27 cellular contexts compared by ENCODE assay signal in genomic region chr12:29609431-29610215, GRCh38.
DNase-seq lines count a peak whose midpoint lies in the region; ATAC-seq and TF ChIP-seq lines count a peak whose summit lies in the region.
"Had no signal": no experiment of that assay in that cellular context is flagged by ENCODE, and none has a peak within 500 bp of the region (broad histone marks: within the 10 kb centered on the region; RNA-seq: fewer than 3 reads in every experiment).

No MANE protein-coding gene starts in this region.

- H2BK120ac ChIP-seq in IMR-90 (ENCODE audit: low read depth, low read length) (0 out of 2 replicates have a peak overlapping the region, but pooled peaks have one; percentile 8), mesendoderm (ENCODE audit: low read depth, low read length) (no peak overlapping the region)

- H3K56ac ChIP-seq in IMR-90 (ENCODE audit: extremely low read depth, insufficient read depth, low read length) (no peak overlapping the region), mesendoderm (ENCODE audit: low read length) (peak overlapping the region; percentile 69)

- H2BK15ac ChIP-seq in IMR-90 (ENCODE audit: low read depth, low read length) (no peak overlapping the region; the same call in 2 of the 3 replicates), mesendoderm (replicated peaks; ENCODE audit: low read depth) (no peak overlapping the region)

- H3K18ac ChIP-seq in IMR-90 (ENCODE audit: low read depth, low read length) (peak overlapping the region; percentile 43), mesendoderm (ENCODE audit: low read length) (peak overlapping the region; percentile 2)

- H4K5ac ChIP-seq in IMR-90 (ENCODE audit: low read depth, low read length): peak overlapping the region; percentile 45; the same call in 1 of the 2 replicates
- H4K5ac ChIP-seq in mesendoderm (ENCODE audit: low read length): no peak overlapping the region

- H3K4ac ChIP-seq in IMR-90 (ENCODE audit: low read depth, low read length): peak overlapping the region; percentile 7; the same call in 1 of the 2 replicates
- H3K4ac ChIP-seq in mesendoderm (ENCODE audit: low read depth, low read length): no peak overlapping the region

- H3K27ac ChIP-seq in IMR-90 (ENCODE audit: insufficient read depth, low read length) (no peak overlapping the region), mesendoderm (ENCODE audit: low read depth, low read length) (no peak overlapping the region), RWPE1 (no peak overlapping the region)
- H3K27ac ChIP-seq: prostate gland, SJSA1, transverse colon had no signal

- TF ChIP-seq RAD21 in IMR-90 (IDR thresholded peaks at IDR 0.05; ENCODE audit: low read length): no peak

- intact Hi-C loops in IMR-90 (cut with micrococcal nuclease): no loop called here

- H3K27me3 ChIP-seq in IMR-90 (ENCODE audit: control insufficient read depth, insufficient read depth, low read length) (no peaks in the 10 kb centered on the region), mesendoderm (ENCODE audit: insufficient read depth, low read length, poor library complexity) (no peaks in the 10 kb centered on the region)
- H3K27me3 ChIP-seq: SJSA1, transverse colon had no signal

- DNase-seq in IMR-90 (no peak), NOMO-1 treated with DMSO at 0.1 percent for 48 hours (lab: John Stamatoyannopoulos, UW; ENCODE audit: unreplicated experiment) (peak; percentile 31), fibroblast of villous mesenchyme (ENCODE audit: low read depth) (peak; percentile 67), mesendoderm (peak; percentile 63), RWPE1 (ENCODE audit: low spot score) (no peak), cortex of kidney (lab: John Stamatoyannopoulos, UW) (no peak)
- DNase-seq in stimulated activated CD4-positive, alpha-beta T cell treated with anti-CD3 and anti-CD28 coated beads, Interleukin-15, amount 100 ng/mL, for 24 hours: no peak
- DNase-seq: ACHN; activated T-cell treated with anti-CD3 and anti-CD28 coated beads, Interleukin-2, amount 50 U/mL, for 72 hours; central memory CD4-positive, alpha-beta T cell; DND-41; effector memory CD8-positive, alpha-beta T cell; erythroblast; foreskin fibroblast; GF-D8; GM23248; head of caudate nucleus; NCI-H1105 treated with DMSO at 0.1 percent for 48 hours; NCI-H187 treated with DMSO at 0.1 percent for 48 hours; NCI-H2171 treated with DMSO at 0.1 percent for 48 hours; NCI-H524 treated with DMSO at 0.1 percent for 48 hours; stimulated activated CD4-positive, alpha-beta T cell treated with anti-CD3 and anti-CD28 coated beads, Interleukin-4, amount 100 ng/mL, for 4 hours; T1000; transverse colon had no signal

- in situ Hi-C loops in IMR-90 (cut with MboI; ENCODE audit: low sequenced_read_pairs): no loop called here

- H2AK5ac ChIP-seq in IMR-90 (ENCODE audit: low read depth, low read length) (no peak overlapping the region), mesendoderm (ENCODE audit: low read length) (no peak overlapping the region)

- no peaks in the 10 kb centered on the region for H3K79me2 ChIP-seq in mesendoderm (ENCODE audit: control insufficient read depth, insufficient read depth, low read length)

- H4K20me1 ChIP-seq in IMR-90 (ENCODE audit: insufficient read depth, low read length): no peaks in the 10 kb centered on the region

- no peak overlapping the region; the same call in 1 of the 2 replicates for H4K91ac ChIP-seq in IMR-90 (ENCODE audit: insufficient read depth, low read depth, low read length)

- H2BK20ac ChIP-seq in IMR-90 (ENCODE audit: low read depth, low read length): no peak overlapping the region

- peaks cover 14% of the 10 kb centered on the region for H3K4me1 ChIP-seq in IMR-90 (ENCODE audit: control insufficient read depth, insufficient read depth, low read length)
- H3K4me1 ChIP-seq in mesendoderm (ENCODE audit: control insufficient read depth, low read depth, low read length): peaks cover 10% of the 10 kb centered on the region
- H3K4me1 ChIP-seq: prostate gland, SJSA1, transverse colon had no signal

- 0 out of 2 replicates have a peak overlapping the region, but pooled peaks have one; percentile 20 for H3K14ac ChIP-seq in IMR-90 (replicated peaks; ENCODE audit: low read depth, low read length)

- H3K79me1 ChIP-seq in IMR-90 (ENCODE audit: low read depth in 1 of 2, low read length in 2 of 2) (peaks cover 0 to 4% of the 10 kb centered on the region in 2 experiments; a peak in 3 of 4 replicates), mesendoderm (ENCODE audit: low read length) (no peaks in the 10 kb centered on the region)

- no peak for TF ChIP-seq CTCF in IMR-90 (conservative IDR thresholded peaks at IDR 0.05; ENCODE audit: low read depth, low read length)
- TF ChIP-seq CTCF in fibroblast of villous mesenchyme (IDR thresholded peaks at IDR 0.05; ENCODE audit: insufficient read depth, low read depth, low read length): no peak
- TF ChIP-seq CTCF in RWPE1 (conservative IDR thresholded peaks at IDR 0.05; ENCODE audit: low read depth): no peak

- ATAC-seq in IMR-90 (ENCODE audit: low read depth) (no peak; the same call in 1 of the 2 replicates), HG02763 (IDR thresholded peaks at IDR 0.05; ENCODE audit: unreplicated experiment) (no peak)
- ATAC-seq: activated T-cell treated with anti-CD3 and anti-CD28 coated beads, Interleukin-2, amount 50 U/mL, for 72 hours; effector memory CD8-positive, alpha-beta T cell had no signal

- H3K23ac ChIP-seq in IMR-90 (ENCODE audit: low read depth, low read length) (no peak overlapping the region), mesendoderm (ENCODE audit: low read length) (no peak overlapping the region)

- dilution Hi-C loops in IMR-90 (cut with HindIII; ENCODE audit: low sequenced_read_pairs, unreplicated experiment): no loop called here

- H3K9me3 ChIP-seq in IMR-90 (ENCODE audit: control insufficient read depth, insufficient read depth, low read length): no peaks in the 10 kb centered on the region
- H3K9me3 ChIP-seq: prostate gland, SJSA1, transverse colon had no signal

- H2AFZ ChIP-seq in IMR-90 (replicated peaks; ENCODE audit: low read length, poor library complexity): no peak overlapping the region

- no peak overlapping the region for H3K4me2 ChIP-seq in IMR-90 (ENCODE audit: low read depth, low read length)
- H3K4me2 ChIP-seq in mesendoderm (ENCODE audit: low read length): no peak overlapping the region

- TF ChIP-seq POLR2A in IMR-90 (IDR thresholded peaks at IDR 0.05; ENCODE audit: low read depth, low read length): no peak

- H3K9ac ChIP-seq in IMR-90 (ENCODE audit: low read depth, low read length) (no peak overlapping the region), mesendoderm (ENCODE audit: low read length) (no peak overlapping the region)
- H3K9ac ChIP-seq: GM23248 had no signal

- H3K36me3 ChIP-seq in IMR-90 (ENCODE audit: control insufficient read depth, insufficient read depth, low read length): peaks cover 18% of the 10 kb centered on the region; the same call in 1 of the 2 replicates
- H3K36me3 ChIP-seq in mesendoderm (ENCODE audit: control insufficient read depth, insufficient read depth, low read length): no peaks in the 10 kb centered on the region
- H3K36me3 ChIP-seq: prostate gland, SJSA1, transverse colon had no signal

- POLR2A ChIA-PET in IMR-90 (lab: Charles Lee; ENCODE audit: unreplicated experiment) (no interaction called here), RWPE1 (lab: Yijun Ruan, JAX; ENCODE audit: low non-redundant PET) (interaction anchor here (0.5 kb wide), 1 partner anchor 8 kb away, joined by 3 read pairs; no protein-coding TSS in a partner anchor)

- BruUV-seq in IMR-90 (replicated peaks; lab: Mats Ljungman, UMichigan): no TSS peak

- CTCF ChIA-PET in IMR-90 (lab: Yijun Ruan, JAX) (interaction anchor here (0.6 kb wide), 1 partner anchor 9 kb away, joined by 3 read pairs; no protein-coding TSS in a partner anchor), RWPE1 (lab: Yijun Ruan, JAX) (no interaction called here)

- WGBS in IMR-90 (ENCODE audit: extremely low coverage in 2 of 2, insufficient read length in 1 of 2), 2 experiments: 80% methylated on average over 3 of the region's 12 CpGs; no CpG with 5 or more reads in 1 of the 2 experiments
- no CpG with 5 or more reads among the region's 12 CpGs for WGBS in mesendoderm (ENCODE audit: extremely low coverage, insufficient coverage, low lambda C conversion rate)

- no peak overlapping the region for H3K4me3 ChIP-seq in IMR-90 (ENCODE audit: insufficient read depth, low read depth, low read length)
- no peak overlapping the region for H3K4me3 ChIP-seq in fibroblast of villous mesenchyme (ENCODE audit: low read depth, low read length)
- no peak overlapping the region for H3K4me3 ChIP-seq in mesendoderm (ENCODE audit: low read length)
- H3K4me3 ChIP-seq: GM23248, prostate gland, SJSA1, transverse colon had no signal

- no peak overlapping the region for H2AK9ac ChIP-seq in IMR-90 (replicated peaks; ENCODE audit: low read depth, low read length, poor library complexity)

- H3K9me1 ChIP-seq in IMR-90 (ENCODE audit: insufficient read depth, low read length): peaks cover 7% of the 10 kb centered on the region; the same call in 1 of the 2 replicates

- H4K8ac ChIP-seq in IMR-90 (ENCODE audit: low read depth in 2 of 2, low read length in 2 of 2) (peak overlapping the region in 1 of 2 experiments; percentile 29; a peak in 2 of 4 replicates), mesendoderm (ENCODE audit: low read depth, low read length) (no peak overlapping the region)

- H2BK5ac ChIP-seq in IMR-90 (ENCODE audit: low read depth, low read length, poor library complexity, severe bottlenecking) (no peak overlapping the region), mesendoderm (ENCODE audit: low read length) (peak overlapping the region; percentile 39)

TF ChIP-seq in IMR-90, 13 proteins besides CTCF, POLR2A, EP300 and RAD21:
- no peak for TF ChIP-seq ELK1 (IDR thresholded peaks at IDR 0.05; ENCODE audit: borderline replicate concordance, low read depth, low read length)
- no peak for TF ChIP-seq CEBPB (IDR thresholded peaks at IDR 0.05; ENCODE audit: low read depth, low read length)
- no peak for TF ChIP-seq RCOR1 (IDR thresholded peaks at IDR 0.05; ENCODE audit: insufficient replicate concordance, low read length)
- TF ChIP-seq NFE2L2 (IDR thresholded peaks at IDR 0.05; ENCODE audit: low read depth, low read length): no peak

Comparison
In these comparisons a context has a peak if more than half of its experiments do, and no peak if none do; other contexts are left out.
1. DNase-seq: peak in NOMO-1 treated with DMSO at 0.1 percent for 48 hours (single experiment), fibroblast of villous mesenchyme (single experiment) and mesendoderm (single experiment); none in IMR-90 (single experiment), RWPE1 (single experiment), stimulated activated CD4-positive, alpha-beta T cell treated with anti-CD3 and anti-CD28 coated beads, Interleukin-15, amount 100 ng/mL, for 24 hours (single experiment) and cortex of kidney (single experiment).